ENCODE assay signal across 8 cellular contexts in genomic region chr1:56644064-56644940, GRCh38. TPM values are rescaled to one million over a fixed set of nuclear protein-coding genes. Genes with fewer than 3 reads are reported as not detected.
A peak's percentile ranks its signal among the peaks of the same experiment; 100 is the strongest.
DNase-seq lines count a peak whose midpoint lies in the region; TF ChIP-seq lines count a peak whose summit lies in the region.

No MANE protein-coding gene starts in this region.

- H3K27ac Mint-ChIP-seq in HFFc6: no peak overlapping the region; the same call in 1 of the 2 replicates

- TF ChIP-seq CTCF in BE2C (IDR thresholded peaks at IDR 0.05; ENCODE audit: low read depth, low read length) (no peak), HFFc6 (IDR thresholded peaks at IDR 0.05) (no peak), brain microvascular endothelial cell (IDR thresholded peaks at IDR 0.05; ENCODE audit: low read depth, low read length, missing control alignments) (no peak), suprapubic skin (IDR thresholded peaks at IDR 0.05) (no peak)

- no peaks in the 10 kb centered on the region for H3K36me3 Mint-ChIP-seq in HFFc6 (ENCODE audit: low read depth)

- no peaks in the 10 kb centered on the region for H3K9me3 Mint-ChIP-seq in HFFc6

- H3K4me3 ChIP-seq in BE2C (ENCODE audit: low read depth, low read length) (peak overlapping the region; percentile 31), brain microvascular endothelial cell (ENCODE audit: low read depth, low read length) (peak overlapping the region; percentile 66), suprapubic skin (peak overlapping the region; percentile 63)

- H3K27me3 Mint-ChIP-seq in HFFc6 (ENCODE audit: insufficient read depth): peaks cover 14% of the 10 kb centered on the region

- no peak for DNase-seq in BE2C
- DNase-seq in HFFc6: no peak
- peak; percentile 32 for DNase-seq in brain microvascular endothelial cell
- DNase-seq in kidney glomerular epithelial cell (lab: John Stamatoyannopoulos, UW): peak; percentile 54
- no peak for DNase-seq in suprapubic skin (ENCODE audit: low spot score in 2 of 2)
- DNase-seq in KG1 (lab: John Stamatoyannopoulos, UW): no peak
- no peak for DNase-seq in NCI-H446 (lab: John Stamatoyannopoulos, UW)
- DNase-seq in ecto neural progenitor cell (ENCODE audit: low spot score): no peak

- TF ChIP-seq POLR2A in suprapubic skin (IDR thresholded peaks at IDR 0.05): no peak

- H3K27me3 ChIP-seq in BE2C (peaks cover 23% of the 10 kb centered on the region), brain microvascular endothelial cell (replicated peaks) (no peaks in the 10 kb centered on the region), suprapubic skin (peaks cover 13% of the 10 kb centered on the region)

- no peak for TF ChIP-seq EP300 in suprapubic skin (IDR thresholded peaks at IDR 0.05)

- H3K36me3 ChIP-seq in BE2C (no peaks in the 10 kb centered on the region), brain microvascular endothelial cell (replicated peaks) (no peaks in the 10 kb centered on the region), suprapubic skin (no peaks in the 10 kb centered on the region)

- H3K4me1 ChIP-seq in BE2C (no peaks in the 10 kb centered on the region), suprapubic skin (peaks cover 18% of the 10 kb centered on the region)

- WGBS in suprapubic skin: 18% methylated on average over 24 of the region's 24 CpGs

- in situ Hi-C loops in brain microvascular endothelial cell (cut with HindIII; ENCODE audit: low pct_ligation_motif_present, low sequenced_read_pairs): no loop called here

- peak overlapping the region; percentile 86 for H3K4me3 Mint-ChIP-seq in HFFc6

- H3K4me1 Mint-ChIP-seq in HFFc6 (ENCODE audit: low read depth): peaks cover 16% of the 10 kb centered on the region

- no peaks in the 10 kb centered on the region for H3K9me3 ChIP-seq in BE2C
- H3K9me3 ChIP-seq in suprapubic skin: no peaks in the 10 kb centered on the region

- H3K27ac ChIP-seq in brain microvascular endothelial cell (peak overlapping the region; percentile 25), suprapubic skin (peak overlapping the region; percentile 64)

RNA-seq across cellular contexts. Expression of gene PRKAA2, which starts 0.8 kb away (rescaled TPM):
- not detected for polyA plus RNA-seq in BE2C (2012; ENCODE audit: insufficient read depth, insufficient read length, low read depth)
- total RNA-seq in HFFc6 (2021; fragmentation: NEBNext Ultra II Directional; extraction: Animal tissue kit (Norgen Biotek cat#: 25700)): under 1 TPM; 0.05 to 0.62 (median 0.06) TPM
- 1 to 10 TPM; 1.1 to 4.3 (median 1.3) TPM for total RNA-seq in suprapubic skin

Comparison
In these comparisons a context has a peak if more than half of its experiments do, and no peak if none do; other contexts are left out.
1. DNase-seq: peak in brain microvascular endothelial cell (single experiment) and kidney glomerular epithelial cell (single experiment); none in BE2C (single experiment), HFFc6 (single experiment), suprapubic skin (0 of 2), KG1 (single experiment), NCI-H446 (0 of 2) and ecto neural progenitor cell (single experiment).
2. Peak in every context shown above with its lines, with median percentiles within 50 percentile points of each other: H3K4me3 ChIP-seq.